Comparison of ENCODE assay signal across 21 cellular contexts in the genomic region with DNA sequence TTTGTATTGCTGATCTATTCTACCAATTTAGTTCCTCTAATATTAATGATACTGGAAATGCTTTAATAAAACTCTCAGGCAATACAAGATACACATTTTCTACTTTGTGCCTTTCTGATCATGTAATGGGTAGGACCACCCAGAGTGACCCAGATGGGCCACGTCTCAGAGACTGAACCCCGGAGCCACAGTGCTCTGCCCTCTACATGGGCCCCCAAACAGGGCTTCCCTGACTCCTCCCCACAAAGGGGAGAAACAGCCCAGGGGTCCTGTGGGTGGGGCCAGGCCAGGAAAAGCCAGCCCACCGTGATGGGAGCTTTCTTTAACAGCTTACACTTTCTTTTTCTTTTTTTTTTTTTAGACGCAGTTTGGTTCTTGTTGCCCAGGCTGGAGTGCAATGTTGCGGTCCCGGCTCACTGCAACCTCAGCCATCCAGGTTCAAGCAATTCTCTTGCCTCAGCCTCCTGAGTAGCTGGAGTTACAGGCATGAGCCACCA. TPM values are rescaled to one million over a fixed set of nuclear protein-coding genes. Genes with fewer than 3 reads are reported as not detected.
A peak's percentile ranks its signal among the peaks of the same experiment; 100 is the strongest.
DNase-seq lines count a peak whose midpoint lies in the region; ATAC-seq and TF ChIP-seq lines count a peak whose summit lies in the region.
"Had no signal": no experiment of that assay in that cellular context is flagged by ENCODE, and none has a peak within 500 bp of the region (broad histone marks: within the 10 kb centered on the region; RNA-seq: fewer than 3 reads in every experiment).

No MANE protein-coding gene starts in this region.

- CTCF ChIA-PET in CD4-positive, alpha-beta T cell (lab: Charles Lee) = interaction anchor here (3.0 kb wide), 1 partner anchor 15 kb away, joined by 16 read pairs; no protein-coding TSS in a partner anchor

- peaks cover 1 to 2% of the 10 kb centered on the region in 2 donors for H3K36me3 Mint-ChIP-seq in activated T-cell treated with anti-CD3 and anti-CD28 coated beads, Interleukin-2, amount 50 U/mL, for 72 hours (ENCODE audit: insufficient read depth in 2 of 2)
- peaks cover 17% of the 10 kb centered on the region for H3K36me3 Mint-ChIP-seq in CD4-positive, alpha-beta T cell (ENCODE audit: low read depth)
- H3K36me3 Mint-ChIP-seq in activated T-helper 17 cell treated with anti-CD3 and anti-CD28 coated beads, Interleukin-2, amount 50 U/mL, for 72 hours (ENCODE audit: low read depth) = peaks cover 6% of the 10 kb centered on the region
- no peaks in the 10 kb centered on the region for H3K36me3 Mint-ChIP-seq in natural killer cell
- H3K36me3 Mint-ChIP-seq in activated T-helper 1 cell treated with anti-CD3 and anti-CD28 coated beads, Interleukin-12 subunit alpha, Interleukin-12 subunit beta, Interleukin-2, Interleukin-4 antibody, amounts not matched to agents 30 ng/mL and 10 ng/mL and 1 ng/mL, durations not matched to agents 14 hours and 24 hours and 36 hours (ENCODE audit: low read depth) = peaks cover 30% of the 10 kb centered on the region

- no peaks in the 10 kb centered on the region for H3K36me3 ChIP-seq in upper lobe of right lung
- H3K36me3 ChIP-seq: colonic mucosa, right atrium auricular region, thoracic aorta had no signal

- intact Hi-C loops in CD4-positive, alpha-beta T cell (cut with DNase I, micrococcal nuclease) = loop anchor here (5.0 kb wide), 2 partner anchors 95 to 115 kb away; no protein-coding TSS in a partner anchor
- intact Hi-C loops in natural killer cell (cut with micrococcal nuclease) = loop anchor here (5.0 kb wide), 1 partner anchor 115 kb away; no protein-coding TSS in a partner anchor
- intact Hi-C loops in activated T-helper 1 cell treated with anti-CD3 and anti-CD28 coated beads, Interleukin-12 subunit alpha, Interleukin-12 subunit beta, Interleukin-2, Interleukin-4 antibody, amounts not matched to agents 30 ng/mL and 10 ng/mL and 1 ng/mL, durations not matched to agents 14 hours and 24 hours and 36 hours (cut with micrococcal nuclease) = no loop called here
- intact Hi-C loops in upper lobe of right lung (cut with DNase I) = no loop called here

- no peak for TF ChIP-seq CTCF in CD4-positive, alpha-beta T cell (IDR thresholded peaks at IDR 0.05)
- TF ChIP-seq CTCF in natural killer cell (IDR thresholded peaks at IDR 0.05) = no peak
- TF ChIP-seq CTCF in upper lobe of right lung (IDR thresholded peaks at IDR 0.05) = no peak

- no peak for ATAC-seq in activated T-cell treated with anti-CD3 and anti-CD28 coated beads, Interleukin-2, amount 50 U/mL, for 72 hours (replicated peaks in 1 of 2)
- ATAC-seq in CD4-positive, alpha-beta T cell (ENCODE audit: poor library complexity) = no peak
- ATAC-seq in activated T-helper 17 cell treated with anti-CD3 and anti-CD28 coated beads, Interleukin-2, amount 50 U/mL, for 72 hours (replicated peaks) = no peak
- ATAC-seq in natural killer cell = no peak
- no peak for ATAC-seq in SK-N-SH treated with all-trans-retinoic acid at 6 μM for 48 hours
- ATAC-seq in upper lobe of right lung = no peak
- ATAC-seq: HepG2, left lobe of liver had no signal

- no peak overlapping the region for H3K27ac ChIP-seq in CD4-positive, alpha-beta T cell (ENCODE audit: low read depth, low read length)
- no peak overlapping the region for H3K27ac ChIP-seq in upper lobe of right lung
- H3K27ac ChIP-seq: C4-2B, colonic mucosa, right atrium auricular region, thoracic aorta had no signal

- peak overlapping the region; percentile 87 to 92 for H3K4me3 Mint-ChIP-seq in activated T-cell treated with anti-CD3 and anti-CD28 coated beads, Interleukin-2, amount 50 U/mL, for 72 hours
- no peak overlapping the region for H3K4me3 Mint-ChIP-seq in CD4-positive, alpha-beta T cell
- peak overlapping the region; percentile 84 for H3K4me3 Mint-ChIP-seq in activated T-helper 17 cell treated with anti-CD3 and anti-CD28 coated beads, Interleukin-2, amount 50 U/mL, for 72 hours
- H3K4me3 Mint-ChIP-seq in natural killer cell = peak overlapping the region; percentile 28
- H3K4me3 Mint-ChIP-seq in activated T-helper 1 cell treated with anti-CD3 and anti-CD28 coated beads, Interleukin-12 subunit alpha, Interleukin-12 subunit beta, Interleukin-2, Interleukin-4 antibody, amounts not matched to agents 30 ng/mL and 10 ng/mL and 1 ng/mL, durations not matched to agents 14 hours and 24 hours and 36 hours = no peak overlapping the region
- H3K4me3 Mint-ChIP-seq: HFFc6 had no signal

- no peaks in the 10 kb centered on the region for H3K9me3 Mint-ChIP-seq in activated T-cell treated with anti-CD3 and anti-CD28 coated beads, Interleukin-2, amount 50 U/mL, for 72 hours
- no peaks in the 10 kb centered on the region for H3K9me3 Mint-ChIP-seq in CD4-positive, alpha-beta T cell
- no peaks in the 10 kb centered on the region for H3K9me3 Mint-ChIP-seq in activated T-helper 17 cell treated with anti-CD3 and anti-CD28 coated beads, Interleukin-2, amount 50 U/mL, for 72 hours
- no peaks in the 10 kb centered on the region for H3K9me3 Mint-ChIP-seq in natural killer cell
- no peaks in the 10 kb centered on the region for H3K9me3 Mint-ChIP-seq in activated T-helper 1 cell treated with anti-CD3 and anti-CD28 coated beads, Interleukin-12 subunit alpha, Interleukin-12 subunit beta, Interleukin-2, Interleukin-4 antibody, amounts not matched to agents 30 ng/mL and 10 ng/mL and 1 ng/mL, durations not matched to agents 14 hours and 24 hours and 36 hours

- no peaks in the 10 kb centered on the region for H3K27me3 ChIP-seq in CD4-positive, alpha-beta T cell (ENCODE audit: control insufficient read depth, insufficient read depth, low read length)
- H3K27me3 ChIP-seq in upper lobe of right lung = no peaks in the 10 kb centered on the region
- H3K27me3 ChIP-seq: colonic mucosa, right atrium auricular region had no signal

- H3K27me3 Mint-ChIP-seq in activated T-cell treated with anti-CD3 and anti-CD28 coated beads, Interleukin-2, amount 50 U/mL, for 72 hours (ENCODE audit: low read depth) = no peaks in the 10 kb centered on the region
- H3K27me3 Mint-ChIP-seq in CD4-positive, alpha-beta T cell = no peaks in the 10 kb centered on the region
- H3K27me3 Mint-ChIP-seq in activated T-helper 17 cell treated with anti-CD3 and anti-CD28 coated beads, Interleukin-2, amount 50 U/mL, for 72 hours = no peaks in the 10 kb centered on the region
- no peaks in the 10 kb centered on the region for H3K27me3 Mint-ChIP-seq in natural killer cell (ENCODE audit: low read depth in 2 of 2)
- peaks cover 2% of the 10 kb centered on the region for H3K27me3 Mint-ChIP-seq in activated T-helper 1 cell treated with anti-CD3 and anti-CD28 coated beads, Interleukin-12 subunit alpha, Interleukin-12 subunit beta, Interleukin-2, Interleukin-4 antibody, amounts not matched to agents 30 ng/mL and 10 ng/mL and 1 ng/mL, durations not matched to agents 14 hours and 24 hours and 36 hours (ENCODE audit: insufficient read depth)

- peaks cover 53% of the 10 kb centered on the region for H3K4me1 Mint-ChIP-seq in activated T-cell treated with anti-CD3 and anti-CD28 coated beads, Interleukin-2, amount 50 U/mL, for 72 hours (ENCODE audit: low read depth)
- peaks cover 29% of the 10 kb centered on the region for H3K4me1 Mint-ChIP-seq in CD4-positive, alpha-beta T cell (ENCODE audit: low read depth)
- H3K4me1 Mint-ChIP-seq in activated T-helper 17 cell treated with anti-CD3 and anti-CD28 coated beads, Interleukin-2, amount 50 U/mL, for 72 hours = peaks cover 30% of the 10 kb centered on the region
- H3K4me1 Mint-ChIP-seq in natural killer cell = peaks cover 43 to 50% of the 10 kb centered on the region in 2 donors
- peaks cover 36% of the 10 kb centered on the region for H3K4me1 Mint-ChIP-seq in activated T-helper 1 cell treated with anti-CD3 and anti-CD28 coated beads, Interleukin-12 subunit alpha, Interleukin-12 subunit beta, Interleukin-2, Interleukin-4 antibody, amounts not matched to agents 30 ng/mL and 10 ng/mL and 1 ng/mL, durations not matched to agents 14 hours and 24 hours and 36 hours (ENCODE audit: low read depth)

- peak overlapping the region; percentile 96 for H3K27ac Mint-ChIP-seq in activated T-cell treated with anti-CD3 and anti-CD28 coated beads, Interleukin-2, amount 50 U/mL, for 72 hours
- H3K27ac Mint-ChIP-seq in CD4-positive, alpha-beta T cell = peak overlapping the region; percentile 92
- peak overlapping the region; percentile 96 for H3K27ac Mint-ChIP-seq in activated T-helper 17 cell treated with anti-CD3 and anti-CD28 coated beads, Interleukin-2, amount 50 U/mL, for 72 hours
- H3K27ac Mint-ChIP-seq in natural killer cell = peak overlapping the region in 1 of 2 donors; percentile 35
- no peak overlapping the region for H3K27ac Mint-ChIP-seq in activated T-helper 1 cell treated with anti-CD3 and anti-CD28 coated beads, Interleukin-12 subunit alpha, Interleukin-12 subunit beta, Interleukin-2, Interleukin-4 antibody, amounts not matched to agents 30 ng/mL and 10 ng/mL and 1 ng/mL, durations not matched to agents 14 hours and 24 hours and 36 hours
- H3K27ac Mint-ChIP-seq: HFFc6 had no signal

- POLR2A ChIA-PET in CD4-positive, alpha-beta T cell (lab: Charles Lee) = interaction anchor here (1.2 kb wide), 1 partner anchor 19 kb away, joined by 4 read pairs; no protein-coding TSS in a partner anchor

- H3K9me3 ChIP-seq in CD4-positive, alpha-beta T cell (ENCODE audit: control insufficient read depth, low read length) = no peaks in the 10 kb centered on the region
- no peaks in the 10 kb centered on the region for H3K9me3 ChIP-seq in upper lobe of right lung
- H3K9me3 ChIP-seq: colonic mucosa, right atrium auricular region, thoracic aorta had no signal

- no peak overlapping the region for H3K4me3 ChIP-seq in upper lobe of right lung
- H3K4me3 ChIP-seq: colonic mucosa, right atrium auricular region, thoracic aorta had no signal

- no peak for DNase-seq in activated T-cell treated with anti-CD3 and anti-CD28 coated beads, Interleukin-2, amount 50 U/mL, for 72 hours
- DNase-seq in activated T-cell treated with anti-CD3 and anti-CD28 coated beads for 4 hours = no peak
- DNase-seq in CD4-positive, alpha-beta T cell = no peak
- DNase-seq in natural killer cell = no peak
- DNase-seq in activated T-helper 1 cell treated with anti-CD3 and anti-CD28 coated beads, Interleukin-12 subunit alpha, Interleukin-12 subunit beta, Interleukin-2, Interleukin-4 antibody, amounts not matched to agents 30 ng/mL and 10 ng/mL and 1 ng/mL, durations not matched to agents 14 hours and 24 hours and 36 hours (ENCODE audit: low spot score) = no peak
- DNase-seq in upper lobe of right lung = no peak
- DNase-seq: activated CD8-positive, alpha-beta memory T cell treated with anti-CD3 and anti-CD28 coated beads for 24 hours; activated gamma-delta T cell treated with Interleukin-2 at 50 U/mL for 16 hours; colonic mucosa; GF-D8; HFFc6; NCI-H1417; NCI-H510A treated with DMSO at 0.1 percent for 48 hours; NK-92 treated with Interleukin-12 subunit alpha and Interleukin-12 subunit beta, amount 100 ng/mL, for 24 hours had no signal

- no peaks in the 10 kb centered on the region for H3K4me1 ChIP-seq in upper lobe of right lung
- H3K4me1 ChIP-seq: colonic mucosa had no signal

RNA-seq across cellular contexts. Expression of a gene that starts 18.4 kb away (rescaled TPM):
- total RNA-seq in activated T-cell treated with anti-CD3 and anti-CD28 coated beads, Interleukin-2, amount 50 U/mL, for 72 hours = 10 to 100 TPM; 49.8 to 71.7 TPM
- total RNA-seq in CD4-positive, alpha-beta T cell = 10 to 100 TPM; 45.3 to 49.2 TPM
- 10 to 100 TPM; 34.3 to 52.9 TPM for total RNA-seq in activated T-helper 17 cell treated with anti-CD3 and anti-CD28 coated beads, Interleukin-2, amount 50 U/mL, for 72 hours
- total RNA-seq in natural killer cell = 100 to 1,000 TPM in 2 of 3 donors, 10 to 100 TPM in 1; 74.9 to 105 (median 100) TPM
- 41.3 and 42.1 TPM in 2 replicates for total RNA-seq in activated T-helper 1 cell treated with anti-CD3 and anti-CD28 coated beads, Interleukin-12 subunit alpha, Interleukin-12 subunit beta, Interleukin-2, Interleukin-4 antibody, amounts not matched to agents 30 ng/mL and 10 ng/mL and 1 ng/mL, durations not matched to agents 14 hours and 24 hours and 36 hours
- 44.1 TPM for total RNA-seq in upper lobe of right lung

Comparison
In these comparisons a context has a peak if more than half of its experiments do, and no peak if none do; other contexts are left out.
1. H3K4me3 Mint-ChIP-seq: peak in activated T-cell treated with anti-CD3 and anti-CD28 coated beads, Interleukin-2, amount 50 U/mL, for 72 hours (2 of 2), activated T-helper 17 cell treated with anti-CD3 and anti-CD28 coated beads, Interleukin-2, amount 50 U/mL, for 72 hours (single experiment) and natural killer cell (single experiment); none in CD4-positive, alpha-beta T cell (single experiment) and activated T-helper 1 cell treated with anti-CD3 and anti-CD28 coated beads, Interleukin-12 subunit alpha, Interleukin-12 subunit beta, Interleukin-2, Interleukin-4 antibody, amounts not matched to agents 30 ng/mL and 10 ng/mL and 1 ng/mL, durations not matched to agents 14 hours and 24 hours and 36 hours (single experiment).
2. intact Hi-C loops: an anchor here in CD4-positive, alpha-beta T cell (5.0 kb wide) and natural killer cell (5.0 kb wide); none called in activated T-helper 1 cell treated with anti-CD3 and anti-CD28 coated beads, Interleukin-12 subunit alpha, Interleukin-12 subunit beta, Interleukin-2, Interleukin-4 antibody, amounts not matched to agents 30 ng/mL and 10 ng/mL and 1 ng/mL, durations not matched to agents 14 hours and 24 hours and 36 hours and upper lobe of right lung.